25 cellular contexts compared by ENCODE assay signal in the genomic region with DNA sequence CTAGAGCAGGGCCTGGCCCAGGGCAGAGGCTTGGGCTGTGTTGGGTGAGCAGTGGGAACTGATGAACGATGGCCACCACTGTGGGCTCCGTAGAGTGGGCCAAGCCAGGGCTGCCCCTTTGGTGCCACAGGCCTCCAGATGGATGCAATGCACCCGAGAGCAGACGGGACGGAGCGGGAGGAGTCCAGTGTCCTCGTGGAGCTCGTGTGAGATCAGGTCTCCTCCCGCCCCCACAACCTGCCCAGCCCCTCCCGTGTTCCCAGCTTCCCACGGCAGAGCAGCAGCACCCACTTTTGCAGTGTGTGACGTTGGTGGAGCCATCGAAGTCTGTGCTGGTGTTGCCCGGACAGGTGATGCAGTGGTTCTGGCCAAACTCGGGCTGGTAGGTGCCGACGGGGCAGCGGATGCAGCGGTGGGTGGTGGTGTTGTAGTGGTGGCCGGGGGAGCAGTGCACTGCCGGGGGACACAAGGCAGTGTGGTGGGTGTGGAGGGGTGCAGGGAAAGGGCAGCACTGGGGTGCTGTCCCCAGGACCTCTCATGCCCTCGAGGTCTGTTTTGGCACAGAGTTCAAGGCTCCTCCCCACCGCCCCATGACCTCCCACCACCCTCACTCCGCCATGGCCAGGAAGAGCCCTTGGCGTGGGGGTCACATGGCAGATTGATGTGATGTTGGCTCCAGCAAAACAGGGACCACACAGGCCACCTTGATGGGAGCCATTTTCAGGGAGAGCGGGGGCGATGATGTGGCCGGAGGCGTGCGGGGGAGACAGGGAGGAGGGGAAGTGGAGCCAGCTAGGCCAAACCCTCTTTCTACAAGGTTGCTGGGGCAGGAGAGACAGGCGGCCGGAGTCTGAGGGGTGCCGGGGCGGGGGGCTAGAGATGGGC. TPM values are rescaled to one million over a fixed set of nuclear protein-coding genes. Genes with fewer than 3 reads are reported as not detected.
A peak's percentile ranks its signal among the peaks of the same experiment; 100 is the strongest.
DNase-seq lines count a peak whose midpoint lies in the region; ATAC-seq, FAIRE-seq and TF ChIP-seq lines count a peak whose summit lies in the region.
"Had no signal": no experiment of that assay in that cellular context is flagged by ENCODE, and none has a peak within 500 bp of the region (broad histone marks: within the 10 kb centered on the region; RNA-seq: fewer than 3 reads in every experiment).

No MANE protein-coding gene starts in this region.

- no peak overlapping the region for H2BK12ac ChIP-seq in neuronal stem cell (ENCODE audit: low read length)

- no peak for TF ChIP-seq POLR2A in K562 (conservative IDR thresholded peaks at IDR 0.05)

- no peak overlapping the region for H3K9ac ChIP-seq in K562 (ENCODE audit: insufficient read depth in 1 of 2, low read depth in 2 of 2, low read length in 2 of 2)
- no peak overlapping the region for H3K9ac ChIP-seq in neuronal stem cell (ENCODE audit: low read depth, low read length, poor library complexity)
- H3K9ac ChIP-seq: BLaER1 treated with 17β-estradiol and CSF1 and Interleukin-3, amounts not matched to agents 10 nM and 100 nM had no signal

- H4K8ac ChIP-seq in neuronal stem cell (ENCODE audit: low read depth, low read length), result no peak overlapping the region

- FAIRE-seq in K562 (lab: Jason Lieb, UNC), result no peak
- FAIRE-seq: A549, D721Med, GM12878 had no signal

- no peak for TF ChIP-seq EP300 in K562 (IDR thresholded peaks at IDR 0.05; ENCODE audit: low read length)

- peaks cover 5% of the 10 kb centered on the region for H3K79me1 ChIP-seq in neuronal stem cell (ENCODE audit: low read depth, low read length)

- H2AK5ac ChIP-seq in neuronal stem cell (ENCODE audit: low read depth, low read length), result no peak overlapping the region

- H3K27ac ChIP-seq in HEK293 (ENCODE audit: extremely low read depth, low read depth, low read length) (no peak overlapping the region), K562 (ENCODE audit: extremely low read depth, low read depth, low read length) (no peak overlapping the region), neuronal stem cell (replicated peaks; ENCODE audit: low read length) (no peak overlapping the region), aorta (ENCODE audit: low read depth in 1 of 2, low read length in 2 of 2) (no peak overlapping the region)
- H3K27ac ChIP-seq: A549; BLaER1 treated with 17β-estradiol and CSF1 and Interleukin-3, amounts not matched to agents 10 nM and 100 nM had no signal

- intact Hi-C loops in K562 (cut with micrococcal nuclease) (no loop called here), aorta (cut with DNase I) (no loop called here)

- no TSS peak for BruUV-seq in K562 (replicated peaks; lab: Mats Ljungman, UMichigan)

- ATAC-seq in K562 (peak; percentile 26; the same call in 1 of the 3 replicates), aorta (ENCODE audit: low FRiP score) (no peak), GM19324 (IDR thresholded peaks at IDR 0.05; ENCODE audit: low FRiP score, unreplicated experiment) (no peak), GM21717 (IDR thresholded peaks at IDR 0.05; ENCODE audit: unreplicated experiment) (no peak)
- ATAC-seq: A549, GM12878, GM23338, HCT116 had no signal

- H4K91ac ChIP-seq in neuronal stem cell (ENCODE audit: low read depth, low read length, poor library complexity), result no peak overlapping the region

- H2AFZ ChIP-seq in K562 (ENCODE audit: low read depth, low read length), result no peak overlapping the region
- no peak overlapping the region for H2AFZ ChIP-seq in neuronal stem cell (ENCODE audit: low read length)
- H2AFZ ChIP-seq: GM23338 had no signal

- CTCF ChIA-PET in HEK293 (lab: Yijun Ruan, JAX) (no interaction called here), K562 (lab: Yijun Ruan, JAX; ENCODE audit: low intra/inter-chr PET ratio) (no interaction called here)

- H3K36me3 ChIP-seq in HEK293 (ENCODE audit: control insufficient read depth in 2 of 2, insufficient read depth in 1 of 2, low read length in 2 of 2) (no peaks in the 10 kb centered on the region), K562 (ENCODE audit: control insufficient read depth, insufficient read depth, low read length) (no peaks in the 10 kb centered on the region), neuronal stem cell (replicated peaks in 1 of 2; ENCODE audit: control insufficient read depth in 2 of 2, insufficient read depth in 2 of 2, low read length in 2 of 2) (peaks cover 0 to 52% of the 10 kb centered on the region in 2 donors), aorta (ENCODE audit: control insufficient read depth in 1 of 2, insufficient read depth in 2 of 2, low read length in 1 of 2) (no peaks in the 10 kb centered on the region)
- H3K36me3 ChIP-seq: BE2C; BLaER1 treated with 17β-estradiol and CSF1 and Interleukin-3, amounts not matched to agents 10 nM and 100 nM had no signal

- H3K4ac ChIP-seq in neuronal stem cell (ENCODE audit: low read length), result no peak overlapping the region

- no peak for DNase-seq in K562 (ENCODE audit: extremely low read depth in 1 of 4, low spot score in 3 of 4)
- DNase-seq in neuronal stem cell (ENCODE audit: low spot score), result no peak
- DNase-seq in aorta, result peak; percentile 41 to 59
- no peak for DNase-seq in SIG-M5 treated with dmso at 0.1 percent for 504 hours (lab: John Stamatoyannopoulos, UW; ENCODE audit: unreplicated experiment)
- DNase-seq: 8988T; ACHN; AML-193; BE2C; CD4-positive, alpha-beta T cell; CD8-positive, alpha-beta memory T cell; DMS 273 treated with DMSO at 0.1 percent for 48 hours; DMS79; EL; GDM1; H9; HFFc6 had no signal

- H3K9me3 ChIP-seq in HEK293 (ENCODE audit: control insufficient read depth, insufficient read depth, low read depth, low read length) (no peaks in the 10 kb centered on the region), K562 (replicated peaks; ENCODE audit: control insufficient read depth, insufficient read depth, low read depth, low read length) (no peaks in the 10 kb centered on the region), neuronal stem cell (replicated peaks in 1 of 2; ENCODE audit: control insufficient read depth in 2 of 2, insufficient read depth in 1 of 2, low read depth in 1 of 2, low read length in 2 of 2) (no peaks in the 10 kb centered on the region), aorta (ENCODE audit: control insufficient read depth, low read length) (no peaks in the 10 kb centered on the region)
- H3K9me3 ChIP-seq: A549; BE2C; BLaER1 treated with 17β-estradiol and CSF1 and Interleukin-3, amounts not matched to agents 10 nM and 100 nM had no signal

- H3K4me1 ChIP-seq in HEK293 (ENCODE audit: control insufficient read depth, insufficient read depth, low read length) (no peaks in the 10 kb centered on the region), K562 (replicated peaks in 1 of 2; ENCODE audit: control insufficient read depth in 2 of 2, insufficient read depth in 2 of 2, low read length in 2 of 2) (peaks cover 2 to 40% of the 10 kb centered on the region in 2 experiments; a peak in 3 of 5 replicates), neuronal stem cell (ENCODE audit: control insufficient read depth in 2 of 2, insufficient read depth in 1 of 2, low read depth in 1 of 2, low read length in 2 of 2) (peaks cover 4 to 6% of the 10 kb centered on the region in 2 donors), aorta (ENCODE audit: control insufficient read depth in 1 of 2, insufficient read depth in 2 of 2, low read length in 2 of 2) (no peaks in the 10 kb centered on the region)
- H3K4me1 ChIP-seq: A549, BE2C had no signal

- H4K20me1 ChIP-seq in K562 (replicated peaks; ENCODE audit: control insufficient read depth, insufficient read depth, low read length), result no peaks in the 10 kb centered on the region

- H2BK120ac ChIP-seq in neuronal stem cell (ENCODE audit: low read depth, low read length), result no peak overlapping the region

- no peaks in the 10 kb centered on the region for H3K79me2 ChIP-seq in K562 (ENCODE audit: control insufficient read depth, insufficient read depth, low read length)

- no peak overlapping the region for H3K14ac ChIP-seq in neuronal stem cell (ENCODE audit: low read length)

- no peak overlapping the region for H2BK15ac ChIP-seq in neuronal stem cell (ENCODE audit: low read length)

- H3K23ac ChIP-seq in neuronal stem cell (ENCODE audit: low read depth, low read length, poor library complexity), result peak overlapping the region; percentile 95

- H3K9me1 ChIP-seq in K562 (ENCODE audit: control insufficient read depth, insufficient read depth, low read length), result no peaks in the 10 kb centered on the region

- 14% methylated on average over 11 of the region's 34 CpGs for WGBS in K562 (ENCODE audit: insufficient coverage, low coverage, missing lambda C conversion rate)
- WGBS in neuronal stem cell (ENCODE audit: extremely low coverage in 2 of 2, insufficient read length in 2 of 2, insufficient replicate concordance in 1 of 2), 2 donors, result no CpG with 5 or more reads among the region's 34 CpGs
- WGBS in aorta, 2 donors, result 94% methylated on average over 34 of the region's 34 CpGs

- POLR2A ChIA-PET in HEK293 (lab: Yijun Ruan, JAX), result interaction anchor here (0.6 to 1.0 kb wide), 2 partner anchors 23 to 80 kb away, joined by 3 to 4 read pairs; no protein-coding TSS in a partner anchor
- POLR2A ChIA-PET in K562 (lab: Yijun Ruan, JAX), result interaction anchor here (1.0 kb wide), 1 partner anchor 14 kb away, joined by 3 read pairs; no protein-coding TSS in a partner anchor

- no peak overlapping the region for H3K4me3 ChIP-seq in HEK293 (ENCODE audit: low read depth, low read length)
- H3K4me3 ChIP-seq in K562, result no peak overlapping the region
- no peak overlapping the region for H3K4me3 ChIP-seq in neuronal stem cell (ENCODE audit: low read length in 2 of 2)
- no peak overlapping the region for H3K4me3 ChIP-seq in aorta (ENCODE audit: low read length in 2 of 2)
- H3K4me3 ChIP-seq: A549; BLaER1 treated with 17β-estradiol and CSF1 and Interleukin-3, amounts not matched to agents 10 nM and 100 nM; GM12878; GM23338 had no signal

- in situ Hi-C loops in K562 (cut with MboI), result no loop called here

- TF ChIP-seq CTCF in HEK293 (tag by site-specific recombination; IDR thresholded peaks at IDR 0.05) (no peak), K562 (IDR thresholded peaks at IDR 0.05 in 2 of 3, conservative IDR thresholded peaks at IDR 0.05 in 1 of 3; ENCODE audit: insufficient read depth in 2 of 3, low read depth in 1 of 3, low read length in 3 of 3) (no peak)

- H3K27me3 ChIP-seq in K562 (ENCODE audit: control insufficient read depth in 2 of 2, insufficient read depth in 2 of 2, low read length in 2 of 2) (peaks cover 0 to 20% of the 10 kb centered on the region in 2 experiments; a peak in 3 of 5 replicates), neuronal stem cell (ENCODE audit: control insufficient read depth in 3 of 3, insufficient read depth in 3 of 3, low read depth in 1 of 3, low read length in 3 of 3) (peaks cover 0 to 24% (median 0%) of the 10 kb centered on the region in 3 experiments), aorta (ENCODE audit: control insufficient read depth in 1 of 2, insufficient read depth in 2 of 2, low read length in 1 of 2) (no peaks in the 10 kb centered on the region)
- H3K27me3 ChIP-seq: BE2C; BLaER1 treated with 17β-estradiol and CSF1 and Interleukin-3, amounts not matched to agents 10 nM and 100 nM had no signal

- no peak overlapping the region for H3K18ac ChIP-seq in neuronal stem cell (ENCODE audit: low read length)

- H3K4me2 ChIP-seq in K562 (ENCODE audit: insufficient read depth, low read length) (no peak overlapping the region), neuronal stem cell (ENCODE audit: insufficient read depth, low read length, poor library complexity, severe bottlenecking) (no peak overlapping the region)
- H3K4me2 ChIP-seq: A549; BLaER1 treated with 17β-estradiol and CSF1 and Interleukin-3, amounts not matched to agents 10 nM and 100 nM; GM23338 had no signal

- TF ChIP-seq RAD21 in K562 (CRISPR knock-in tag; conservative IDR thresholded peaks at IDR 0.05 in 1 of 2, IDR thresholded peaks at IDR 0.05 in 1 of 2), result no peak

- peak overlapping the region; percentile 75 for H2BK5ac ChIP-seq in neuronal stem cell (ENCODE audit: low read length)

RNA-seq across cellular contexts. Expression of gene TTLL12, which starts 23.9 kb away (rescaled TPM):
- total RNA-seq in K562 (2011; cell fraction: chromatin; rRNA removed; ENCODE audit: low replicate concordance), result 25.0 and 72.9 TPM in 2 replicates
- total RNA-seq in K562 (2011; cell fraction: nucleolus; rRNA removed), result 53.6 and 60.0 TPM in 2 replicates
- total RNA-seq in K562 (2011; cell fraction: nucleoplasm; rRNA removed), result 38.6 and 40.0 TPM in 2 replicates
- total RNA-seq in K562 (2014; rRNA removed) (110 and 158 TPM in 2 replicates), K562 (2014; rRNA removed; fragmentation: Illumina TruSeq; extraction: Trizol) (15.6 and 19.4 TPM in 2 replicates), K562 (2015; rRNA removed; fragmentation: Illumina TruSeq; extraction: Trizol) (43.0 and 46.7 TPM in 2 replicates), K562 (2021) (125 and 128 TPM in 2 replicates), aorta (10 to 100 TPM; 13.1 to 16.4 TPM)
- polyA plus RNA-seq in K562 (2011; rRNA removed) (34.1 and 51.4 TPM in 2 replicates), K562 (2014; fragmentation: Illumina TruSeq; extraction: Trizol) (70.4 and 136 TPM in 2 replicates), K562 (2014; fragmentation: Nextera tagmentation; extraction: Ambion mirVana) (1 to 10 TPM; 1.3 to 1.6 TPM), K562 (2014; rRNA removed) (75.2 and 82.3 TPM in 2 replicates), aorta (10 to 100 TPM; 12.2 to 13.6 TPM)
- polyA plus RNA-seq in K562 (2011; cell fraction: cytosol; rRNA removed), result 41.6 and 126 TPM in 2 replicates
- polyA plus RNA-seq in K562 (2011; cell fraction: nucleus; rRNA removed), result 57.2 and 116 TPM in 2 replicates
- 74.1 and 75.9 TPM in 2 replicates for polyA plus RNA-seq in K562 (2012)
- 18.4 and 27.6 TPM in 2 replicates for polyA minus RNA-seq in K562 (2011; rRNA and poly(A)+ RNA removed)
- polyA minus RNA-seq in K562 (2011; cell fraction: cytosol; rRNA and poly(A)+ RNA removed), result 57.8 and 61.9 TPM in 2 replicates
- 24.0 and 25.8 TPM in 2 replicates for polyA minus RNA-seq in K562 (2011; cell fraction: nucleus; rRNA and poly(A)+ RNA removed)
- polyA plus RNA-seq in neuronal stem cell (2013, experiment 1 of 2), result 35.3 TPM
- polyA plus RNA-seq in neuronal stem cell (2013, experiment 2 of 2), result 37.1 TPM

RNA-seq across cellular contexts. Expression of gene TSPO, which starts 59.5 kb away (rescaled TPM):
- total RNA-seq in K562 (2011; cell fraction: chromatin; rRNA removed; ENCODE audit: low replicate concordance), result 4.2 and 18.3 TPM in 2 replicates
- total RNA-seq in K562 (2011; cell fraction: nucleolus; rRNA removed), result 30.4 and 33.7 TPM in 2 replicates
- total RNA-seq in K562 (2011; cell fraction: nucleoplasm; rRNA removed), result 12.2 and 13.5 TPM in 2 replicates
- total RNA-seq in K562 (2014; rRNA removed), result 108 and 141 TPM in 2 replicates
- total RNA-seq in K562 (2014; rRNA removed; fragmentation: Illumina TruSeq; extraction: Trizol), result 6.0 and 7.2 TPM in 2 replicates
- 25.3 and 29.2 TPM in 2 replicates for total RNA-seq in K562 (2015; rRNA removed; fragmentation: Illumina TruSeq; extraction: Trizol)
- total RNA-seq in K562 (2021), result 81.7 and 82.4 TPM in 2 replicates
- polyA plus RNA-seq in K562 (2011; rRNA removed), result 29.0 and 49.9 TPM in 2 replicates
- polyA plus RNA-seq in K562 (2011; cell fraction: cytosol; rRNA removed), result 81.9 and 251 TPM in 2 replicates
- 42.5 and 50.8 TPM in 2 replicates for polyA plus RNA-seq in K562 (2011; cell fraction: nucleus; rRNA removed)
- polyA plus RNA-seq in K562 (2012), result 45.5 and 82.4 TPM in 2 replicates
- 11.5 and 38.8 TPM in 2 replicates for polyA plus RNA-seq in K562 (2014; fragmentation: Illumina TruSeq; extraction: Trizol)
- 10 to 100 TPM in 1 of 2 experiments, 1 to 10 TPM in 1; 4.9 to 18.0 TPM for polyA plus RNA-seq in K562 (2014; fragmentation: Nextera tagmentation; extraction: Ambion mirVana)
- 126 and 139 TPM in 2 replicates for polyA plus RNA-seq in K562 (2014; rRNA removed)
- polyA minus RNA-seq in K562 (2011; rRNA and poly(A)+ RNA removed), result 2.7 and 3.9 TPM in 2 replicates
- 15.2 and 30.7 TPM in 2 replicates for polyA minus RNA-seq in K562 (2011; cell fraction: cytosol; rRNA and poly(A)+ RNA removed)
- 7.3 and 7.7 TPM in 2 replicates for polyA minus RNA-seq in K562 (2011; cell fraction: nucleus; rRNA and poly(A)+ RNA removed)
- 13.7 TPM for polyA plus RNA-seq in neuronal stem cell (2013, experiment 1 of 2)
- 13.8 TPM for polyA plus RNA-seq in neuronal stem cell (2013, experiment 2 of 2)
- total RNA-seq in aorta, result 100 to 1,000 TPM in 1 of 2 donors, 10 to 100 TPM in 1; 88.7 to 120 TPM
- 100 to 1,000 TPM; 287 to 311 TPM for polyA plus RNA-seq in aorta

Comparison
In these comparisons a context has a peak if more than half of its experiments do, and no peak if none do; other contexts are left out.
1. DNase-seq: peak in aorta (2 of 2); none in K562 (0 of 4), neuronal stem cell (single experiment) and SIG-M5 treated with dmso at 0.1 percent for 504 hours (single experiment).